Comparison of ENCODE assay signal across 16 cellular contexts in the genomic region with DNA sequence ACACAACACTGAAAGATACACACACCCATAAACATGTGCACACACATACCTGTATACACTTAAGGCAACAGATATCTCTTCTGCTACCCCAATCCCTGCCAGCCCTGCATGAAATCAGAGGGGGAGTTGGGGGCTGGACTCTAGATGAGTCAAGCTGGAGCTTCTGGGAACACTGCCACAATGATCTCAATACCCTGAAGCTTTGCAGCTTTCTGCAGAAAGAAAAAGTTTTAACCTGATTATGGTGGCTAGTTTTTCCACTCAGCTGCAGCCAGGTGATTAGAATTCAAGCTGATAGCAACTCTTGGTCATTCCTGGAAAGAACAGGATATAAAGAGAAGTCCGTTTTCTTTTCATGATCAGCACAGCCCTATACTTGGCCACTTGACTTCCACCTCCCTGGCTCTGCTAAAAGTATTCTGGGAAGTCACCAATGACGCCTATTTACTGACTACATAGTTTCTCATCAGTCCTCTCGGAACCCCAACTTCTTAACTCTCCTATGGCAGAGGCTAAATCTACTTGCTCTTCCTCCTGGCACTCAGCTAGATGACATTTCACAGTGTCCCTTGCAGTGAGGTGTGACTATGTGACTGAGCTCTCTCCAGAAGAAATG. TPM values are rescaled to one million over a fixed set of nuclear protein-coding genes. Genes with fewer than 3 reads are reported as not detected.
DNase-seq lines count a peak whose midpoint lies in the region; ATAC-seq, FAIRE-seq and TF ChIP-seq lines count a peak whose summit lies in the region.
"Had no signal": no experiment of that assay in that cellular context is flagged by ENCODE, and none has a peak within 500 bp of the region (broad histone marks: within the 10 kb centered on the region; RNA-seq: fewer than 3 reads in every experiment).

No MANE protein-coding gene starts in this region.

- POLR2A ChIA-PET in AG04450 (lab: Yijun Ruan, JAX), result interaction anchor here (0.6 to 1.4 kb wide), 3 partner anchors 12 to 75 kb away, joined by 3 to 5 read pairs (median 4); no protein-coding TSS in a partner anchor

- no peak for FAIRE-seq in HTR-8/SVneo (lab: Jason Lieb, UNC)

- no peak for ATAC-seq in GM21423 (IDR thresholded peaks at IDR 0.05; ENCODE audit: unreplicated experiment)
- ATAC-seq: activated T-cell treated with anti-CD3 and anti-CD28 coated beads, Interleukin-2, amount 50 U/mL, for 4 hours had no signal

- no peak overlapping the region for H3K27ac ChIP-seq in AG04450 (ENCODE audit: low read depth, low read length)
- H3K27ac ChIP-seq: BLaER1 treated with 17β-estradiol and CSF1 and Interleukin-3, amounts not matched to agents 10 nM and 100 nM; Peyer's patch had no signal

- H3K4me3 ChIP-seq in AG04450 (ENCODE audit: low read depth, low read length) (no peak overlapping the region), astrocyte of the spinal cord (ENCODE audit: low read depth, low read length) (no peak overlapping the region)
- H3K4me3 ChIP-seq: BLaER1 treated with 17β-estradiol and CSF1 and Interleukin-3, amounts not matched to agents 10 nM and 100 nM; lung; Peyer's patch; tibial artery had no signal

- no peaks in the 10 kb centered on the region for H3K9me3 ChIP-seq in AG04450 (ENCODE audit: control insufficient read depth, insufficient read depth, low read length)
- H3K9me3 ChIP-seq: BLaER1 treated with 17β-estradiol and CSF1 and Interleukin-3, amounts not matched to agents 10 nM and 100 nM; Peyer's patch; tibial artery had no signal

- no peaks in the 10 kb centered on the region for H3K27me3 ChIP-seq in AG04450 (ENCODE audit: control insufficient read depth, insufficient read depth, low read length)
- H3K27me3 ChIP-seq: BLaER1 treated with 17β-estradiol and CSF1 and Interleukin-3, amounts not matched to agents 10 nM and 100 nM; Peyer's patch; tibial artery had no signal

- TF ChIP-seq CTCF in AG04450 (IDR thresholded peaks at IDR 0.05; ENCODE audit: low read depth, low read length) (no peak), astrocyte of the spinal cord (IDR thresholded peaks at IDR 0.05; ENCODE audit: low read depth, low read length) (no peak)

- CTCF ChIA-PET in AG04450 (lab: Charles Lee), result interaction anchor here (0.8 kb wide), 1 partner anchor 446 kb away, joined by 3 read pairs; no protein-coding TSS in a partner anchor

- DNase-seq in AG04450 (ENCODE audit: low read depth, low spot score) (peak; percentile 37), HTR-8/SVneo (ENCODE audit: insufficient read length, low spot score) (peak; percentile 3), astrocyte of the spinal cord (ENCODE audit: low read depth, low spot score) (peak; percentile 90), hepatic stellate cell (ENCODE audit: low spot score) (peak; percentile 9), NCI-H1092 (lab: John Stamatoyannopoulos, UW) (no peak), T-helper 2 cell (no peak), T-helper 9 cell (no peak)
- DNase-seq: activated B cell treated with CpG ODN at 0.5 μM for 24 hours; activated T-cell treated with anti-CD3 and anti-CD28 coated beads, Interleukin-2, amount 50 U/mL, for 4 hours; cerebellar nuclear complex; KBM-7; Peyer's patch had no signal

- in situ Hi-C loops in astrocyte of the spinal cord (cut with HindIII; ENCODE audit: low sequenced_read_pairs), result no loop called here

RNA-seq across cellular contexts. Expression of a gene that starts 20.7 kb away (rescaled TPM):
- polyA plus RNA-seq in AG04450 (2011; rRNA removed), result not detected in 2 replicates
- not detected in 2 replicates for polyA minus RNA-seq in AG04450 (2011; rRNA and poly(A)+ RNA removed)

Comparison
In these comparisons a context has a peak if more than half of its experiments do, and no peak if none do; other contexts are left out.
1. DNase-seq: peak in AG04450 (single experiment), HTR-8/SVneo (single experiment), astrocyte of the spinal cord (single experiment) and hepatic stellate cell (single experiment); none in NCI-H1092 (single experiment), T-helper 2 cell (0 of 5) and T-helper 9 cell (single experiment).